21 cellular contexts compared by ENCODE assay signal in the genomic region with DNA sequence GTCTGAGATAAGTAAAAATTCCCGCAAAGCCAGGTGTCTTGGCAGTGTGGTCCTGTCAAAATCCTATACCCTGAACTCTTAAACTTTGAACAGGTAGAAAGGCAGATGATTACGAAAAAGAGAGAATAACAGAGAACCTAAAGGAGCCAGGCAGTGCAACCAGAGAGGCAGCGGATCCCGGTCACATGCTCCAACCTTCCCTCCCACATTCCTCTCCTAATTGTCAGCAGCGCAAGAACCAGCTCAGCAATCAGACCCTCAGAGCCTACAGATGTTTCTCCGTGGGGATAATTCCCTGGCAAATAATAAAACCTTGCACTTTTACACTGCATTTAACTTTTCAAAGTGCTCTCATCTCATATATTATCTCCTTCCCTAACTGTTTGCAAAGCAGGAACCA.
A peak's percentile ranks its signal among the peaks of the same experiment; 100 is the strongest.
DNase-seq lines count a peak whose midpoint lies in the region; ATAC-seq and TF ChIP-seq lines count a peak whose summit lies in the region.
"Had no signal": no experiment of that assay in that cellular context is flagged by ENCODE, and none has a peak within 500 bp of the region (broad histone marks: within the 10 kb centered on the region; RNA-seq: fewer than 3 reads in every experiment).

No MANE protein-coding gene starts in this region.

- H3K27ac Mint-ChIP-seq in type B pancreatic cell (peak overlapping the region; percentile 76), natural killer cell (no peak overlapping the region)
- H3K27ac Mint-ChIP-seq: activated naive CD8-positive, alpha-beta T cell treated with anti-CD3 and anti-CD28 coated beads, Interleukin-2, amount 50 U/mL, for 24 hours; activated T-helper 17 cell treated with anti-CD3 and anti-CD28 coated beads, Interleukin-2, amount 50 U/mL, for 72 hours; naive B cell had no signal

- no peaks in the 10 kb centered on the region for H3K27me3 ChIP-seq in brain microvascular endothelial cell (replicated peaks)
- H3K27me3 ChIP-seq in BE2C, result no peaks in the 10 kb centered on the region; the same call in 1 of the 2 replicates
- H3K27me3 ChIP-seq: dorsolateral prefrontal cortex, esophagus squamous epithelium, pancreas, tibial nerve had no signal

- H3K4me1 ChIP-seq in BE2C, result no peaks in the 10 kb centered on the region
- H3K4me1 ChIP-seq: pancreas, tibial nerve had no signal

- H3K27ac ChIP-seq in brain microvascular endothelial cell, result no peak overlapping the region
- H3K27ac ChIP-seq: 22Rv1, dorsolateral prefrontal cortex, esophagus squamous epithelium, pancreas, tibial nerve had no signal

- H3K36me3 Mint-ChIP-seq in type B pancreatic cell, result peaks cover 39% of the 10 kb centered on the region
- no peaks in the 10 kb centered on the region for H3K36me3 Mint-ChIP-seq in natural killer cell
- H3K36me3 Mint-ChIP-seq: naive B cell had no signal

- H3K4me1 Mint-ChIP-seq in type B pancreatic cell (ENCODE audit: unreplicated experiment), result peaks cover 47% of the 10 kb centered on the region
- peaks cover 6 to 14% of the 10 kb centered on the region in 2 donors for H3K4me1 Mint-ChIP-seq in natural killer cell
- H3K4me1 Mint-ChIP-seq: activated T-helper 17 cell treated with anti-CD3 and anti-CD28 coated beads, Interleukin-2, amount 50 U/mL, for 72 hours had no signal

- H3K9me3 Mint-ChIP-seq in type B pancreatic cell (no peaks in the 10 kb centered on the region), natural killer cell (no peaks in the 10 kb centered on the region)
- H3K9me3 Mint-ChIP-seq: activated naive CD8-positive, alpha-beta T cell treated with anti-CD3 and anti-CD28 coated beads, Interleukin-2, amount 50 U/mL, for 24 hours; activated T-helper 17 cell treated with anti-CD3 and anti-CD28 coated beads, Interleukin-2, amount 50 U/mL, for 72 hours; naive B cell had no signal

- ATAC-seq in natural killer cell, result no peak
- ATAC-seq: activated naive CD8-positive, alpha-beta T cell treated with anti-CD3 and anti-CD28 coated beads, Interleukin-2, amount 50 U/mL, for 24 hours; activated T-helper 17 cell treated with anti-CD3 and anti-CD28 coated beads, Interleukin-2, amount 50 U/mL, for 72 hours; HCT116; pancreas; sciatic nerve had no signal

- in situ Hi-C loops in brain microvascular endothelial cell (cut with HindIII; ENCODE audit: low pct_ligation_motif_present, low sequenced_read_pairs), result no loop called here

- no peaks in the 10 kb centered on the region for H3K9me3 ChIP-seq in BE2C
- H3K9me3 ChIP-seq: esophagus squamous epithelium, pancreas, tibial nerve had no signal

- H3K27me3 Mint-ChIP-seq in type B pancreatic cell, result peaks cover 1% of the 10 kb centered on the region
- no peaks in the 10 kb centered on the region for H3K27me3 Mint-ChIP-seq in natural killer cell (ENCODE audit: low read depth in 2 of 2)
- H3K27me3 Mint-ChIP-seq: activated naive CD8-positive, alpha-beta T cell treated with anti-CD3 and anti-CD28 coated beads, Interleukin-2, amount 50 U/mL, for 24 hours; activated T-helper 17 cell treated with anti-CD3 and anti-CD28 coated beads, Interleukin-2, amount 50 U/mL, for 72 hours; naive B cell had no signal

- intact Hi-C loops in natural killer cell (cut with micrococcal nuclease), result no loop called here

- DNase-seq in SIG-M5 treated with dmso at 0.1 percent for 504 hours (lab: John Stamatoyannopoulos, UW; ENCODE audit: unreplicated experiment) (peak; percentile 2), SIG-M5 (lab: John Stamatoyannopoulos, UW) (no peak), brain microvascular endothelial cell (peak; percentile 50), iPS-NIHi7 (ENCODE audit: extremely low spot score) (peak; percentile 53), type B pancreatic cell (ENCODE audit: extremely low spot score, unreplicated experiment) (no peak), natural killer cell (no peak), BE2C (no peak)
- DNase-seq in activated naive CD4-positive, alpha-beta T cell treated with Interleukin-2 at 50 U/mL for 16 hours, result no peak
- DNase-seq: activated naive CD8-positive, alpha-beta T cell treated with anti-CD3 and anti-CD28 coated beads, Interleukin-2, amount 50 U/mL, for 24 hours; dorsolateral prefrontal cortex; esophagus squamous epithelium; GF-D8; naive B cell; NCI-H1436; pancreas; stimulated activated naive CD4-positive, alpha-beta T cell had no signal

- H3K36me3 ChIP-seq in brain microvascular endothelial cell (replicated peaks) (no peaks in the 10 kb centered on the region), BE2C (no peaks in the 10 kb centered on the region)
- H3K36me3 ChIP-seq: pancreas, tibial nerve had no signal

- no peak overlapping the region for H3K4me3 ChIP-seq in brain microvascular endothelial cell (ENCODE audit: low read depth, low read length)
- no peak overlapping the region for H3K4me3 ChIP-seq in BE2C (ENCODE audit: low read depth, low read length)
- H3K4me3 ChIP-seq: dorsolateral prefrontal cortex, esophagus squamous epithelium, pancreas, tibial nerve had no signal

- TF ChIP-seq CTCF in brain microvascular endothelial cell (IDR thresholded peaks at IDR 0.05; ENCODE audit: low read depth, low read length, missing control alignments) (no peak), type B pancreatic cell (conservative IDR thresholded peaks at IDR 0.05) (no peak), natural killer cell (IDR thresholded peaks at IDR 0.05) (no peak), BE2C (IDR thresholded peaks at IDR 0.05; ENCODE audit: low read depth, low read length) (no peak)

- peak overlapping the region; percentile 32 for H3K4me3 Mint-ChIP-seq in type B pancreatic cell
- no peak overlapping the region for H3K4me3 Mint-ChIP-seq in natural killer cell
- H3K4me3 Mint-ChIP-seq: activated naive CD8-positive, alpha-beta T cell treated with anti-CD3 and anti-CD28 coated beads, Interleukin-2, amount 50 U/mL, for 24 hours; activated T-helper 17 cell treated with anti-CD3 and anti-CD28 coated beads, Interleukin-2, amount 50 U/mL, for 72 hours; naive B cell had no signal

Comparison
In these comparisons a context has a peak if more than half of its experiments do, and no peak if none do; other contexts are left out.
1. DNase-seq: peak in SIG-M5 treated with dmso at 0.1 percent for 504 hours (single experiment), brain microvascular endothelial cell (single experiment) and iPS-NIHi7 (single experiment); none in SIG-M5 (single experiment), type B pancreatic cell (single experiment), natural killer cell (single experiment), activated naive CD4-positive, alpha-beta T cell treated with Interleukin-2 at 50 U/mL for 16 hours (single experiment) and BE2C (single experiment).